Comparison of ENCODE assay signal across 9 cellular contexts in the genomic region with DNA sequence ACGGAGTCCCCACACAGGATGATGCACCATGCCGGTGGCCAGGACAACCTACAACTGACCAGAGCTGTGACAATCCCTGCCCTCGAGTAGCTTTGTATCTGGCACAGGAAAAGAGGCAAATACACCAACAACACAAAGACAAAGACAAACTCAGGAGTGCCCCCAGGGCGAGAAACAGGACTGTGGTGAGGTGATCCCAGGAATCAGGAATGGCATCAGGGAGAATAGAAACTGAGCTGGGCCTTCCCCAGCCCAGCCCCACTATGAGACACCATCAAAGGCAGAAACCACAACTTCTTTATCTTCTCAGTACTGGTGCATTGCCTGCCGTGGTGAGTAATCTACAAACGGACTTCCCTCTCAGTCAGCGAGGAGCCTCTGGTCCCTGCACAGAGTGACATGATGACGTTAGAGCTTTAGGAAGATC.
DNase-seq lines count a peak whose midpoint lies in the region; ATAC-seq and TF ChIP-seq lines count a peak whose summit lies in the region.
"Had no signal": no experiment of that assay in that cellular context is flagged by ENCODE, and none has a peak within 500 bp of the region (broad histone marks: within the 10 kb centered on the region; RNA-seq: fewer than 3 reads in every experiment).

No MANE protein-coding gene starts in this region.

- no peaks in the 10 kb centered on the region for H3K9me3 ChIP-seq in RWPE2 (ENCODE audit: severe bottlenecking)
- H3K9me3 ChIP-seq: Caco-2 had no signal

- peaks cover 15% of the 10 kb centered on the region; the same call in 1 of the 2 replicates for H3K36me3 ChIP-seq in RWPE2 (ENCODE audit: low read depth)

- peak; percentile 79 for ATAC-seq in RWPE2 (ENCODE audit: low read depth)
- ATAC-seq in HG02938 (IDR thresholded peaks at IDR 0.05; ENCODE audit: unreplicated experiment) = no peak
- no peak for ATAC-seq in HG03378 (IDR thresholded peaks at IDR 0.05; ENCODE audit: unreplicated experiment)

- H3K27me3 ChIP-seq in RWPE2 (ENCODE audit: insufficient read depth, poor library complexity, severe bottlenecking) = no peaks in the 10 kb centered on the region

- peak; percentile 17 for DNase-seq in stimulated activated CD4-positive, alpha-beta T cell treated with anti-CD3 and anti-CD28 coated beads, Interleukin-1b, Interleukin-23, amount 100 ng/mL, for 48 hours
- DNase-seq in stimulated activated CD4-positive, alpha-beta T cell treated with anti-CD3 and anti-CD28 coated beads, Interleukin-4, amount 100 ng/mL, for 24 hours = no peak
- DNase-seq in RWPE2 (ENCODE audit: low spot score) (no peak), epithelial cell of prostate (ENCODE audit: low read depth, low spot score) (peak; percentile 44), NCI-H69 (lab: John Stamatoyannopoulos, UW) (no peak), NCI-H2029 treated with DMSO at 0.1 percent for 48 hours (lab: John Stamatoyannopoulos, UW) (no peak)
- DNase-seq: Caco-2 had no signal

- TF ChIP-seq CTCF in RWPE2 (IDR thresholded peaks at IDR 0.05; ENCODE audit: poor library complexity, severe bottlenecking) = no peak

- H3K27ac ChIP-seq in RWPE2 (ENCODE audit: poor library complexity, severe bottlenecking) = no peak overlapping the region
- H3K27ac ChIP-seq in epithelial cell of prostate = no peak overlapping the region

- no peaks in the 10 kb centered on the region for H3K4me1 ChIP-seq in RWPE2 (ENCODE audit: insufficient read depth, poor library complexity, severe bottlenecking)
- H3K4me1 ChIP-seq: Caco-2 had no signal

- H3K4me3 ChIP-seq in RWPE2 (ENCODE audit: severe bottlenecking) = no peak overlapping the region

Comparison
In these comparisons a context has a peak if more than half of its experiments do, and no peak if none do; other contexts are left out.
1. DNase-seq: peak in stimulated activated CD4-positive, alpha-beta T cell treated with anti-CD3 and anti-CD28 coated beads, Interleukin-1b, Interleukin-23, amount 100 ng/mL, for 48 hours (single experiment) and epithelial cell of prostate (single experiment); none in stimulated activated CD4-positive, alpha-beta T cell treated with anti-CD3 and anti-CD28 coated beads, Interleukin-4, amount 100 ng/mL, for 24 hours (single experiment), RWPE2 (single experiment), NCI-H69 (single experiment) and NCI-H2029 treated with DMSO at 0.1 percent for 48 hours (single experiment).